ENCODE assay signal across 9 cellular contexts in the genomic region with DNA sequence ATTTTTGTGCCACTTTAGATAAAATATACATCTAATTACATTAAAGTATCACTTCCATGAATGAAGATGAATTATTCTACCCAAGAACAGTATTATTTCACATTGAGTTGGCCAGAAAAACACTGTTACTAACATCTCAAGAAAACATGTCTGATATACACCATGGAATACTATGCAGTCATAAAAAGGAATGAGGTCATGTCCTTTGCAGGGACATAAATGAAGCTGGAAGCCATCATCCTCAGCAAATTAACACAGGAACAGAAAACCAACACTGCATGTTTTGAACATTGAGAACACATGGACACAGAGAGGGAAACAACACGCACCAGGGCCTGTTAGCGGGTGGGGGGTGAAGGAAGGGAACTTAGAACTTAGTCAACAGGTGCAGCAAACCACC.
"Had no signal": no experiment of that assay in that cellular context is flagged by ENCODE, and none has a peak within 500 bp of the region (broad histone marks: within the 10 kb centered on the region; RNA-seq: fewer than 3 reads in every experiment).

No MANE protein-coding gene starts in this region.

- H3K4me2 ChIP-seq: KMS-11 had no signal

- FAIRE-seq: HepG2, HTR-8/SVneo had no signal

- H3K27ac ChIP-seq: HL-60, KMS-11 had no signal

- H3K27me3 Mint-ChIP-seq: IgD-negative memory B cell had no signal

- H3K9ac ChIP-seq: KMS-11 had no signal

- DNase-seq: IMR-90, Karpas-422, KBM-7, KG1 had no signal

- ATAC-seq: HepG2 had no signal
